18 cellular contexts compared by ENCODE assay signal in the genomic region with DNA sequence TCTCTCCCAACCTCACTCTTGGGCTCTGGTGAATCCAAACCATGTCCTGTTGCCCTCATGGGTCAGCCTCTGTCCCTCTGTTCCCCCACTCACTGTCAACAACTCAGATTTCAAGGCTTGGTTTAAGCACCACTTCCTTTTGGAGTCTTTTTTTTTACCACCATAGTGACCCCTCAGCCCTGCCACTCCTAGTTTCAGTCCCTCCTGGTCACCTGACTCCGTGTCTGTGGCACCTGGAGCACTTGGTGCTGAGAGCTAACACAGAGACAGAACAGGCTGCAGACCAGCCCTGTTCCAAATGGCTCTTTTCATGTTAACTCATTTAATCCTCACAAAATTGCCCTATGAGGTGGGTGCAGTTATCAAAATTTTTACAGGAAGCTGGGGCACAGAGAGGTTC. TPM values are rescaled to one million over a fixed set of nuclear protein-coding genes. Genes with fewer than 3 reads are reported as not detected.
DNase-seq lines count a peak whose midpoint lies in the region; ATAC-seq, FAIRE-seq and TF ChIP-seq lines count a peak whose summit lies in the region.
"Had no signal": no experiment of that assay in that cellular context is flagged by ENCODE, and none has a peak within 500 bp of the region (broad histone marks: within the 10 kb centered on the region; RNA-seq: fewer than 3 reads in every experiment).

No MANE protein-coding gene starts in this region.

- H3K9me3 Mint-ChIP-seq in CD8-positive, alpha-beta memory T cell = no peaks in the 10 kb centered on the region
- H3K9me3 Mint-ChIP-seq: naive thymus-derived CD8-positive, alpha-beta T cell had no signal

- H2AFZ ChIP-seq in H1 (ENCODE audit: low read length) = no peak overlapping the region

- peak overlapping the region; percentile 19 to 83; a peak in 4 of 6 replicates for H3K27ac ChIP-seq in A549
- H3K27ac ChIP-seq in CD8-positive, alpha-beta memory T cell (ENCODE audit: low read depth, low read length) = no peak overlapping the region
- H3K27ac ChIP-seq in RWPE1 = peak overlapping the region; percentile 83
- no peak overlapping the region for H3K27ac ChIP-seq in H1 (ENCODE audit: low read depth, low read length)

- no peak overlapping the region for H3K18ac ChIP-seq in H1 (ENCODE audit: extremely low read depth, low read length)

- WGBS in A549 (ENCODE audit: missing lambda C conversion rate) = 94% methylated on average over 1 of the region's 1 CpG
- 77% methylated on average over 1 of the region's 1 CpG; no CpG with 5 or more reads in 1 of the 2 experiments for WGBS in H1 (ENCODE audit: extremely low coverage in 1 of 2, insufficient coverage in 1 of 2, insufficient read length in 1 of 2, insufficient replicate concordance in 2 of 2, low coverage in 1 of 2, low lambda C conversion rate in 2 of 2, missing lambda C conversion rate in 1 of 2), 2 experiments

- peak overlapping the region; percentile 54; the same call in 1 of the 2 replicates for H2BK5ac ChIP-seq in H1 (ENCODE audit: low read depth, low read length)

- no peak overlapping the region for H3K9ac ChIP-seq in H1 (replicated peaks in 1 of 4; ENCODE audit: extremely low read depth in 1 of 4, low read depth in 3 of 4, low read length in 3 of 4)

- TF ChIP-seq POLR2A in A549 (IDR thresholded peaks at IDR 0.05; ENCODE audit: low read length) = no peak
- no peak for TF ChIP-seq POLR2A in H1 (IDR thresholded peaks at IDR 0.05; ENCODE audit: control extremely low read depth in 1 of 2, low read depth in 2 of 2, low read length in 2 of 2)

- H3K79me1 ChIP-seq in H1 (ENCODE audit: low read depth, low read length) = no peaks in the 10 kb centered on the region

- FAIRE-seq in A549 (lab: Jason Lieb, UNC) (no peak), H1 (lab: Jason Lieb, UNC) (no peak)
- FAIRE-seq: endothelial cell of umbilical vein, HTR-8/SVneo had no signal

- TF ChIP-seq CTCF in A549 (IDR thresholded peaks at IDR 0.05) = no peak
- TF ChIP-seq CTCF in RWPE1 (conservative IDR thresholded peaks at IDR 0.05; ENCODE audit: low read depth) = no peak
- no peak for TF ChIP-seq CTCF in H1 (IDR thresholded peaks at IDR 0.05; ENCODE audit: control extremely low read depth in 1 of 3, insufficient read depth in 1 of 3, low read depth in 1 of 3, low read length in 3 of 3)

- no peaks in the 10 kb centered on the region for H3K27me3 ChIP-seq in CD8-positive, alpha-beta memory T cell (ENCODE audit: insufficient read depth, low read length, poor library complexity, severe bottlenecking)
- no peaks in the 10 kb centered on the region for H3K27me3 ChIP-seq in H1 (replicated peaks in 1 of 4; ENCODE audit: control insufficient read depth in 3 of 4, extremely low read depth in 1 of 4, insufficient read depth in 3 of 4, low read length in 3 of 4)
- H3K27me3 ChIP-seq: uterus had no signal

- no peak overlapping the region for H4K5ac ChIP-seq in H1 (ENCODE audit: insufficient read length, low read depth, low read length)

- no peak overlapping the region for H2BK20ac ChIP-seq in H1 (ENCODE audit: low read length)

- TF ChIP-seq RAD21 in A549 (conservative IDR thresholded peaks at IDR 0.05 in 1 of 2, IDR thresholded peaks at IDR 0.05 in 1 of 2) = no peak
- no peak for TF ChIP-seq RAD21 in H1 (IDR thresholded peaks at IDR 0.05 in 1 of 2, conservative IDR thresholded peaks at IDR 0.05 in 1 of 2; ENCODE audit: low read depth in 2 of 2, low read length in 2 of 2)

- intact Hi-C loops in left ventricle myocardium superior (cut with micrococcal nuclease) = no loop called here

- DNase-seq in A549 (ENCODE audit: low read depth in 1 of 2, low spot score in 1 of 2) = no peak
- no peak for DNase-seq in CD8-positive, alpha-beta memory T cell
- DNase-seq in RWPE1 (ENCODE audit: low spot score) = no peak
- DNase-seq in H1 (ENCODE audit: low read depth in 1 of 2, low spot score in 2 of 2) = no peak
- no peak for DNase-seq in left ventricle myocardium superior
- no peak for DNase-seq in stimulated activated CD4-positive, alpha-beta T cell treated with anti-CD3 and anti-CD28 coated beads, Interleukin-15, amount 100 ng/mL, for 24 hours
- no peak for DNase-seq in effector CD4-positive, alpha-beta T cell
- DNase-seq in stimulated activated CD4-positive, alpha-beta T cell treated with anti-CD3 and anti-CD28 coated beads, Interleukin-2, amount 100 ng/mL, for 24 hours = no peak
- DNase-seq: activated CD4-positive, alpha-beta T cell treated with anti-CD3 and anti-CD28 coated beads for 48 hours; C1 segment of cervical spinal cord; central memory CD4-positive, alpha-beta T cell; naive thymus-derived CD8-positive, alpha-beta T cell; NCI-H1092; retina; stimulated activated CD4-positive, alpha-beta T cell treated with anti-CD3 and anti-CD28 coated beads, Interleukin-1b, Interleukin-23, amount 100 ng/mL, for 48 hours; uterus had no signal

- ATAC-seq in A549 (no peak), left ventricle myocardium superior (no peak)
- ATAC-seq: naive thymus-derived CD8-positive, alpha-beta T cell had no signal

- H3K79me2 ChIP-seq in H1 (ENCODE audit: control insufficient read depth in 1 of 2, insufficient read depth in 2 of 2, low read length in 2 of 2) = no peaks in the 10 kb centered on the region

- no peaks in the 10 kb centered on the region for H3K27me3 Mint-ChIP-seq in CD8-positive, alpha-beta memory T cell

- no peak overlapping the region for H3K14ac ChIP-seq in H1 (ENCODE audit: insufficient read length)

- H3K4me3 Mint-ChIP-seq in CD8-positive, alpha-beta memory T cell = peak overlapping the region; percentile 23 to 92 (median 87)

- peak overlapping the region; percentile 31 to 99 (median 91) for H3K27ac Mint-ChIP-seq in CD8-positive, alpha-beta memory T cell

- H2BK120ac ChIP-seq in H1 (replicated peaks; ENCODE audit: low read depth, low read length) = no peak overlapping the region

- peaks cover 60% of the 10 kb centered on the region for H3K4me1 ChIP-seq in A549
- H3K4me1 ChIP-seq in CD8-positive, alpha-beta memory T cell (ENCODE audit: insufficient read depth, low read length) = peaks cover 48% of the 10 kb centered on the region
- peaks cover 3 to 9% (median 7%) of the 10 kb centered on the region in 4 experiments; a peak in 6 of 7 replicates for H3K4me1 ChIP-seq in H1 (replicated peaks in 1 of 4; ENCODE audit: control insufficient read depth in 3 of 4, insufficient read depth in 4 of 4, low read length in 3 of 4)
- H3K4me1 ChIP-seq: uterus had no signal

- no peaks in the 10 kb centered on the region for H4K20me1 ChIP-seq in H1 (replicated peaks in 1 of 2; ENCODE audit: control insufficient read depth in 1 of 2, insufficient read depth in 2 of 2, low read length in 2 of 2)

- H3K36me3 Mint-ChIP-seq in CD8-positive, alpha-beta memory T cell = no peaks in the 10 kb centered on the region
- H3K36me3 Mint-ChIP-seq: naive thymus-derived CD8-positive, alpha-beta T cell had no signal

- POLR2A ChIA-PET in A549 (lab: Yijun Ruan, JAX) = no interaction called here
- POLR2A ChIA-PET in CD8-positive, alpha-beta memory T cell (lab: Charles Lee) = no interaction called here
- POLR2A ChIA-PET in RWPE1 (lab: Yijun Ruan, JAX; ENCODE audit: low non-redundant PET) = no interaction called here
- POLR2A ChIA-PET in H1 (lab: Charles Lee; ENCODE audit: partially characterized antibody) = interaction anchor here (0.9 kb wide), 1 partner anchor 208 kb away, joined by 4 read pairs; no protein-coding TSS in a partner anchor

- TF ChIP-seq EP300 in A549 (IDR thresholded peaks at IDR 0.05) = no peak
- no peak for TF ChIP-seq EP300 in H1 (IDR thresholded peaks at IDR 0.05; ENCODE audit: borderline replicate concordance in 1 of 2, low read depth in 2 of 2, low read length in 2 of 2)

- H3K4ac ChIP-seq in H1 (replicated peaks; ENCODE audit: insufficient read length, low read depth, low read length) = no peak overlapping the region

- no peak overlapping the region for H3K23ac ChIP-seq in H1 (ENCODE audit: insufficient read length)

- H3K9me3 ChIP-seq in A549 (no peaks in the 10 kb centered on the region), H1 (ENCODE audit: insufficient read depth in 2 of 2, low read depth in 1 of 2, low read length in 1 of 2) (no peaks in the 10 kb centered on the region)
- no peaks in the 10 kb centered on the region for H3K9me3 ChIP-seq in CD8-positive, alpha-beta memory T cell (ENCODE audit: low read length)
- H3K9me3 ChIP-seq: uterus had no signal

- H2AK5ac ChIP-seq in H1 (ENCODE audit: low read depth, low read length) = no peak overlapping the region; the same call in 1 of the 2 replicates

- H3K4me2 ChIP-seq in A549 = no peak overlapping the region
- H3K4me2 ChIP-seq in H1 (ENCODE audit: insufficient read depth in 1 of 2, low read depth in 2 of 2, low read length in 2 of 2) = no peak overlapping the region

- peak overlapping the region; percentile 71 for H4K91ac ChIP-seq in H1 (replicated peaks; ENCODE audit: insufficient read length, low read length)

- H2BK15ac ChIP-seq in H1 (ENCODE audit: low read length) = peak overlapping the region; percentile 88; the same call in 1 of the 2 replicates

- H4K8ac ChIP-seq in H1 (ENCODE audit: extremely low read depth, insufficient read depth, low read length) = no peak overlapping the region; the same call in 1 of the 2 replicates

- H3K36me3 ChIP-seq in CD8-positive, alpha-beta memory T cell (ENCODE audit: insufficient read depth, low read length) = no peaks in the 10 kb centered on the region
- H3K36me3 ChIP-seq in H1 (ENCODE audit: control insufficient read depth in 2 of 4, insufficient read depth in 4 of 4, low read length in 3 of 4) = no peaks in the 10 kb centered on the region
- H3K36me3 ChIP-seq: uterus had no signal

- H3K4me3 ChIP-seq in A549 (no peak overlapping the region), H1 (ENCODE audit: extremely low read depth in 1 of 4, insufficient read depth in 2 of 4, low read depth in 3 of 4, low read length in 4 of 4) (no peak overlapping the region)
- H3K4me3 ChIP-seq in CD8-positive, alpha-beta memory T cell (ENCODE audit: low read length) = no peak overlapping the region
- H3K4me3 ChIP-seq: uterus had no signal

- no peak overlapping the region for H3K56ac ChIP-seq in H1 (replicated peaks; ENCODE audit: insufficient read length, low read depth, low read length)

- CTCF ChIA-PET in A549 (lab: Yijun Ruan, JAX) (interaction anchor here (1.0 to 2.3 kb wide), 4 partner anchors 40 to 188 kb away, joined by 3 to 9 read pairs (median 4); no protein-coding TSS in a partner anchor), RWPE1 (lab: Yijun Ruan, JAX) (no interaction called here), H1 (lab: Charles Lee; ENCODE audit: partially characterized antibody) (interaction anchor here (0.8 to 1.6 kb wide), 4 partner anchors 8 to 18 kb away, joined by 3 to 7 read pairs (median 4); no protein-coding TSS in a partner anchor)
- CTCF ChIA-PET in CD8-positive, alpha-beta memory T cell (lab: Charles Lee) = interaction anchor here (0.6 to 5.1 kb wide), 3 partner anchors 141 to 202 kb away, joined by 3 to 40 read pairs (median 3); no protein-coding TSS in a partner anchor

- H3K23me2 ChIP-seq in H1 (ENCODE audit: low read depth, low read length) = no peaks in the 10 kb centered on the region

- H3K4me1 Mint-ChIP-seq in CD8-positive, alpha-beta memory T cell = peaks cover 51 to 55% (median 52%) of the 10 kb centered on the region in 3 donors

- peak overlapping the region; percentile 83; the same call in 1 of the 2 replicates for H2BK12ac ChIP-seq in H1 (ENCODE audit: low read depth, low read length)

RNA-seq across cellular contexts. Expression of a gene that starts 53.6 kb away (rescaled TPM):
- 35.4 and 40.2 TPM in 2 replicates for polyA plus RNA-seq in A549 (2011; rRNA removed)
- polyA plus RNA-seq in A549 (2012; cell fraction: cytosol; rRNA removed) = 10.4 and 13.9 TPM in 2 replicates
- 7.1 and 9.5 TPM in 2 replicates for polyA plus RNA-seq in A549 (2012; cell fraction: nucleus; rRNA removed)
- 27.5 to 30.1 TPM (median 28.1 TPM) in 3 replicates for polyA plus RNA-seq in A549 (2017; fragmentation: RNase III; extraction: RNeasy Plus Mini Kit Qiagen cat#74134 plus additional on column Dnase treatment)
- 6.4 and 8.9 TPM in 2 replicates for polyA minus RNA-seq in A549 (2011; rRNA and poly(A)+ RNA removed)
- total RNA-seq in CD8-positive, alpha-beta memory T cell = 10 to 100 TPM; 54.9 to 60.1 TPM
- 17.7 TPM for polyA plus RNA-seq in CD8-positive, alpha-beta memory T cell
- total RNA-seq in H1 (2021; fragmentation: NEBNext Ultra II Directional; extraction: Animal tissue kit (Norgen Biotek cat#: 25700)) = 48.6 and 53.5 TPM in 2 replicates
- 4.3 and 8.1 TPM in 2 replicates for polyA plus RNA-seq in H1 (2011; rRNA removed)
- 12.4 TPM for polyA plus RNA-seq in H1 (2011; cell fraction: cytosol; rRNA removed)
- polyA plus RNA-seq in H1 (2011; cell fraction: nucleus; rRNA removed) = 4.8 TPM
- polyA plus RNA-seq in H1 (2012, experiment 1 of 2) = 27.9 to 44.3 TPM (median 32.5 TPM) in 4 replicates
- 7.6 TPM for polyA plus RNA-seq in H1 (2012, experiment 2 of 2)
- polyA plus RNA-seq in H1 (2013, experiment 1 of 2) = 37.6 TPM
- 34.3 TPM for polyA plus RNA-seq in H1 (2013, experiment 2 of 2)
- 5.2 and 8.7 TPM in 2 replicates for polyA minus RNA-seq in H1 (2011; rRNA and poly(A)+ RNA removed)
- polyA minus RNA-seq in H1 (2011; cell fraction: cytosol; rRNA and poly(A)+ RNA removed) = 11.7 TPM
- 24.3 TPM for polyA minus RNA-seq in H1 (2011; cell fraction: nucleus; rRNA and poly(A)+ RNA removed)
- 24.0 TPM for total RNA-seq in left ventricle myocardium superior

Comparison
In these comparisons a context has a peak if more than half of its experiments do, and no peak if none do; other contexts are left out.
1. H3K27ac ChIP-seq: peak in A549 (2 of 2) and RWPE1 (single experiment); none in CD8-positive, alpha-beta memory T cell (single experiment) and H1 (single experiment).